ENCODE assay signal across 20 cellular contexts in the genomic region with DNA sequence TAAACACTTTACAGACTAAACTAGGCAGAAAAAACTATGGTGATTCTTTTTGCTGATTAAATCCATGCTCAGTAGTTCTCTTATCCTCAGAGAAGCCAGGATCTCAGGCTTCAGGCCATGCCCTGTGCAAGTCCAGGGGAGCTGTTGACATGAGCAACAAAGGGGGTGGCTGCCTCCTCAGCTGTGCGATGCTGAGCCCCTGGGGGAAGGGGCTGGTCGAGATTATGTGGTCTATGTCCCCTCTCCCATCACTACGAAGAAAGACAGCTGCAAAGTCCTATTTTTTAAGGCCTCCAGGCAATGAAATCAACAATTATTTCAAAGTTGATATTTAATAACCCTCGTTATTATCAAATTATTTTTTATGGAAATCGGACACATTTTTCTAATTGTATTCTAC.
"Had no signal": no experiment of that assay in that cellular context is flagged by ENCODE, and none has a peak within 500 bp of the region (broad histone marks: within the 10 kb centered on the region; RNA-seq: fewer than 3 reads in every experiment).

No MANE protein-coding gene starts in this region.

- H3K4me3 Mint-ChIP-seq: endodermal cell, nephron had no signal

- H3K4me1 ChIP-seq: psoas muscle had no signal

- DNase-seq: effector CD4-positive, alpha-beta T cell; endodermal cell; heart left ventricle; hippocampal formation; left colon; left ventricle myocardium superior; mesenchymal stem cell; midbrain; psoas muscle; retina; spleen; stimulated activated CD4-positive, alpha-beta T cell treated with anti-CD3 and anti-CD28 coated beads, Interleukin-15, amount 100 ng/mL, for 24 hours; stimulated activated CD4-positive, alpha-beta T cell treated with anti-CD3 and anti-CD28 coated beads, Interleukin-1b, Interleukin-23, amount 100 ng/mL, for 48 hours; stimulated activated CD4-positive, alpha-beta T cell treated with anti-CD3 and anti-CD28 coated beads, Interleukin-4, amount 100 ng/mL, for 4 hours; stimulated activated naive CD4-positive, alpha-beta T cell; trophoblast cell had no signal

- ATAC-seq: heart left ventricle, left colon, left ventricle myocardium superior, sciatic nerve had no signal

- H3K27ac ChIP-seq: coronary artery, heart left ventricle, psoas muscle, spleen had no signal

- H3K27ac Mint-ChIP-seq: endodermal cell, nephron had no signal

- H3K9me3 Mint-ChIP-seq: endodermal cell, nephron had no signal

- H3K9me3 ChIP-seq: heart left ventricle, psoas muscle, spleen had no signal

- H3K4me3 ChIP-seq: coronary artery, heart left ventricle, lung, psoas muscle, spleen had no signal
